Comparison of ENCODE assay signal across 8 cellular contexts in the genomic region with DNA sequence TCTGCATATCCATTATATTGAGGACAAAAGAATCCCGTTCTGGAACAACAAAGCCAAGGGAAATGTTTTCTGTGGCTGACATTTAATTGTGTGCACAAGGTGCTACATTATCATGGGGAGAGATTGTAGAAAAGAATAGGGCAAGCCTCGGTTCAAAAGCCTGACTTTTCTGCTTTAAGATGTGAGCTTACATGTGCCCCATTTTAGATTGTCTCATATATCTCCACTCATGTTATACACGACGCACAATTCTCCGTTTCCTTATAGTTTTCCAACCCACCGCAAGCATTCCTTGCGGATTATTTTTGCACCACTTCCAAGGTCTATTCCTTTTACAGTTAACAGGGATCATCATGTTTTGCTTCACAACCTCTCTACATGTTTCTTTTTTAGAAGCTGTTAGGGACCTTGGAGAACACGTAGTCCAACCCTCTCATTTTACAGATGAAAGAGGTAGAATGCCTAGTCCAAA.
DNase-seq lines count a peak whose midpoint lies in the region; ATAC-seq and TF ChIP-seq lines count a peak whose summit lies in the region.
"Had no signal": no experiment of that assay in that cellular context is flagged by ENCODE, and none has a peak within 500 bp of the region (broad histone marks: within the 10 kb centered on the region; RNA-seq: fewer than 3 reads in every experiment).

No MANE protein-coding gene starts in this region.

- peaks cover 33 to 46% of the 10 kb centered on the region in 2 experiments for H3K4me1 Mint-ChIP-seq in H9
- H3K4me1 Mint-ChIP-seq in T-helper 17 cell: peaks cover 6% of the 10 kb centered on the region

- WGBS in H9 (ENCODE audit: extremely low coverage, insufficient read length, low lambda C conversion rate): no CpG with 5 or more reads among the region's 8 CpGs
- WGBS in hepatocyte (ENCODE audit: low lambda C conversion rate, missing lambda C conversion rate): 53% methylated on average over 8 of the region's 8 CpGs
- 45% methylated on average over 8 of the region's 8 CpGs for WGBS in smooth muscle cell (ENCODE audit: low lambda C conversion rate)

- H3K27ac ChIP-seq in H9 (ENCODE audit: insufficient read length, low read depth, low read length) (no peak overlapping the region), hepatocyte (peak overlapping the region; percentile 98), smooth muscle cell (ENCODE audit: low read depth) (peak overlapping the region; percentile 93)

- H3K4me3 ChIP-seq in hepatocyte (no peak overlapping the region), smooth muscle cell (peak overlapping the region; percentile 58)

- H2BK12ac ChIP-seq in H9 (ENCODE audit: insufficient read length, low read depth, low read length): no peak overlapping the region

- no peak overlapping the region for H3K18ac ChIP-seq in H9 (ENCODE audit: insufficient read length, low read depth, low read length)

- H3K36me3 Mint-ChIP-seq in H9 (ENCODE audit: insufficient read depth in 1 of 3, low read depth in 3 of 3): no peaks in the 10 kb centered on the region
- H3K36me3 Mint-ChIP-seq in T-helper 17 cell (ENCODE audit: low read depth): no peaks in the 10 kb centered on the region
- H3K36me3 Mint-ChIP-seq: activated naive CD4-positive, alpha-beta T cell treated with anti-CD3 and anti-CD28 coated beads, Interleukin-2, amount 50 U/mL, for 72 hours had no signal

- no peak overlapping the region for H2BK20ac ChIP-seq in H9 (ENCODE audit: low read depth, low read length, poor library complexity, severe bottlenecking)

- H3T11ph ChIP-seq in H9 (ENCODE audit: low read length): no peak overlapping the region

- no peak overlapping the region for H2BK5ac ChIP-seq in H9 (ENCODE audit: insufficient read length, low read length)

- H3K4me3 Mint-ChIP-seq in H9: peak overlapping the region; percentile 54 to 62
- peak overlapping the region; percentile 87 for H3K4me3 Mint-ChIP-seq in T-helper 17 cell

- no peaks in the 10 kb centered on the region for H3K9me3 Mint-ChIP-seq in H9
- H3K9me3 Mint-ChIP-seq: activated naive CD4-positive, alpha-beta T cell treated with anti-CD3 and anti-CD28 coated beads, Interleukin-2, amount 50 U/mL, for 72 hours had no signal

- H3K9me2 ChIP-seq in hepatocyte (replicated peaks; ENCODE audit: insufficient read depth): no peaks in the 10 kb centered on the region

- H3K27me3 ChIP-seq in H9 (ENCODE audit: insufficient read depth, low read length) (no peaks in the 10 kb centered on the region; the same call in 1 of the 2 replicates), hepatocyte (no peaks in the 10 kb centered on the region), smooth muscle cell (ENCODE audit: low read depth) (no peaks in the 10 kb centered on the region)

- no peak overlapping the region for H3K23ac ChIP-seq in H9 (ENCODE audit: insufficient read length, low read depth, low read length)

- no peak overlapping the region for H3K4ac ChIP-seq in H9 (ENCODE audit: low read depth, low read length)

- H3K79me1 ChIP-seq in H9 (ENCODE audit: insufficient read depth, low read depth, low read length, poor library complexity, severe bottlenecking): no peaks in the 10 kb centered on the region

- H4K5ac ChIP-seq in H9 (ENCODE audit: insufficient read length, low read depth, low read length): no peak overlapping the region

- H2BK120ac ChIP-seq in H9 (ENCODE audit: low read depth, low read length, poor library complexity, severe bottlenecking): no peak overlapping the region

- H3K4me2 ChIP-seq in H9 (ENCODE audit: insufficient read depth, insufficient read length, low read length) (peak overlapping the region; percentile 35), hepatocyte (peak overlapping the region; percentile 88), smooth muscle cell (peak overlapping the region; percentile 89)

- H4K91ac ChIP-seq in H9 (ENCODE audit: insufficient read length, low read depth, low read length): no peak overlapping the region

- H4K20me1 ChIP-seq in H9 (ENCODE audit: control insufficient read depth, insufficient read depth, insufficient read length) (no peaks in the 10 kb centered on the region), hepatocyte (ENCODE audit: insufficient read depth, poor library complexity, severe bottlenecking) (no peaks in the 10 kb centered on the region), smooth muscle cell (ENCODE audit: low read depth) (no peaks in the 10 kb centered on the region)

- no peaks in the 10 kb centered on the region for H3K79me2 ChIP-seq in H9 (ENCODE audit: insufficient read depth, low read length)
- no peaks in the 10 kb centered on the region for H3K79me2 ChIP-seq in hepatocyte
- no peaks in the 10 kb centered on the region for H3K79me2 ChIP-seq in smooth muscle cell (ENCODE audit: low read depth)

- H2AK5ac ChIP-seq in H9 (ENCODE audit: insufficient read length, low read length): no peak overlapping the region

- DNase-seq in H9 (no peak), T-helper 17 cell (no peak), hepatocyte (ENCODE audit: low spot score) (no peak), smooth muscle cell (lab: John Stamatoyannopoulos, UW; ENCODE audit: unreplicated experiment) (no peak), cortex of kidney (lab: John Stamatoyannopoulos, UW) (no peak), SIG-M5 (lab: John Stamatoyannopoulos, UW) (no peak)

- H3K56ac ChIP-seq in H9 (ENCODE audit: insufficient read length, low read depth, low read length): no peak overlapping the region

- H3F3A ChIP-seq in smooth muscle cell (ENCODE audit: low read depth): peaks cover 16% of the 10 kb centered on the region

- no peak for ATAC-seq in T-helper 17 cell
- no peak for ATAC-seq in GM18868 (IDR thresholded peaks at IDR 0.05; ENCODE audit: unreplicated experiment)

- H3K14ac ChIP-seq in H9 (ENCODE audit: insufficient read depth, low read length): no peak overlapping the region

- no peaks in the 10 kb centered on the region for H3K36me3 ChIP-seq in hepatocyte (replicated peaks; ENCODE audit: insufficient read depth, low read depth)
- no peaks in the 10 kb centered on the region for H3K36me3 ChIP-seq in smooth muscle cell (ENCODE audit: low read depth)

- H3K4me1 ChIP-seq in H9 (ENCODE audit: insufficient read depth, low read length) (peaks cover 10% of the 10 kb centered on the region; the same call in 1 of the 2 replicates), hepatocyte (ENCODE audit: insufficient read depth) (peaks cover 47% of the 10 kb centered on the region), smooth muscle cell (ENCODE audit: low read depth) (peaks cover 27% of the 10 kb centered on the region)

- no peak overlapping the region for H2BK15ac ChIP-seq in H9 (ENCODE audit: low read depth, low read length)

- H3K9ac ChIP-seq in H9 (ENCODE audit: extremely low read depth, insufficient read length, low read length) (no peak overlapping the region), smooth muscle cell (ENCODE audit: low read depth) (no peak overlapping the region)

- TF ChIP-seq CTCF in H9 (conservative IDR thresholded peaks at IDR 0.05): no peak; the same call in 2 of the 3 replicates
- no peak for TF ChIP-seq CTCF in hepatocyte (IDR thresholded peaks at IDR 0.05; ENCODE audit: poor library complexity)
- no peak for TF ChIP-seq CTCF in smooth muscle cell (IDR thresholded peaks at IDR 0.05; ENCODE audit: borderline replicate concordance, insufficient read depth, poor library complexity, severe bottlenecking)

- H3K23me2 ChIP-seq in H9 (ENCODE audit: insufficient read length, low read depth, low read length, poor library complexity, severe bottlenecking): peaks cover 6% of the 10 kb centered on the region

- H3K9me3 ChIP-seq in H9 (ENCODE audit: control insufficient read depth, low read depth, low read length) (no peaks in the 10 kb centered on the region), T-helper 17 cell (ENCODE audit: control insufficient read depth, low read length, poor library complexity, severe bottlenecking) (no peaks in the 10 kb centered on the region), hepatocyte (ENCODE audit: low read depth) (no peaks in the 10 kb centered on the region), smooth muscle cell (replicated peaks; ENCODE audit: low read depth) (no peaks in the 10 kb centered on the region)

- H3K27ac Mint-ChIP-seq in H9 (no peak overlapping the region), T-helper 17 cell (no peak overlapping the region)
- H3K27ac Mint-ChIP-seq: activated naive CD4-positive, alpha-beta T cell treated with anti-CD3 and anti-CD28 coated beads, Interleukin-2, amount 50 U/mL, for 72 hours had no signal

- H3K27me3 Mint-ChIP-seq in H9 (ENCODE audit: low read depth) (peaks cover 42% of the 10 kb centered on the region), T-helper 17 cell (peaks cover 61% of the 10 kb centered on the region)

- H4K8ac ChIP-seq in H9 (replicated peaks; ENCODE audit: insufficient read length, low read depth, low read length): no peak overlapping the region

- H2AFZ ChIP-seq in H9 (ENCODE audit: low read length): no peak overlapping the region
- peak overlapping the region; percentile 17 for H2AFZ ChIP-seq in hepatocyte
- peak overlapping the region; percentile 78 for H2AFZ ChIP-seq in smooth muscle cell (ENCODE audit: low read depth)

Comparison
In these comparisons a context has a peak if more than half of its experiments do, and no peak if none do; other contexts are left out.
1. H3K4me2 ChIP-seq: peak in every context shown above with its lines; median percentile 89 in smooth muscle cell; 88 in hepatocyte; 35 in H9.